Comparison of ENCODE assay signal across 8 cellular contexts in genomic region chr17:1109606-1110523, GRCh38.
DNase-seq lines count a peak whose midpoint lies in the region; ATAC-seq and TF ChIP-seq lines count a peak whose summit lies in the region.

No MANE protein-coding gene starts in this region.

- DNase-seq in activated CD8-positive, alpha-beta memory T cell treated with anti-CD3 and anti-CD28 coated beads for 48 hours (ENCODE audit: low read depth in 2 of 3, low spot score in 2 of 3), result peak in 2 of 3 experiments; percentile 22 to 40
- DNase-seq in activated CD8-positive, alpha-beta memory T cell treated with anti-CD3 and anti-CD28 coated beads for 24 hours, result no peak
- DNase-seq in NB4 (ENCODE audit: low read depth) (peak; percentile 69), iPS-NIHi11 (ENCODE audit: low spot score) (peak; percentile 75)
- no peak for DNase-seq in activated naive CD8-positive, alpha-beta T cell treated with anti-CD3 and anti-CD28 coated beads, Interleukin-2, amount 50 U/mL, for 24 hours
- DNase-seq in stimulated activated CD4-positive, alpha-beta T cell treated with anti-CD3 and anti-CD28 coated beads, Interleukin-15, amount 100 ng/mL, for 1 hour (ENCODE audit: low read depth in 1 of 2, low spot score in 1 of 2), result peak; percentile 12 to 29

- peak; percentile 20 for ATAC-seq in activated naive CD8-positive, alpha-beta T cell treated with anti-CD3 and anti-CD28 coated beads, Interleukin-2, amount 50 U/mL, for 24 hours
- ATAC-seq in GM21786 (IDR thresholded peaks at IDR 0.05; ENCODE audit: unreplicated experiment) (no peak), GM18519 (IDR thresholded peaks at IDR 0.05; ENCODE audit: low FRiP score, unreplicated experiment) (no peak)

- no peak for TF ChIP-seq CTCF in NB4 (IDR thresholded peaks at IDR 0.05; ENCODE audit: low read depth, low read length)

- H3K4me3 ChIP-seq in NB4 (ENCODE audit: low read depth, low read length), result peak overlapping the region; percentile 44

- no peaks in the 10 kb centered on the region for H3K27me3 Mint-ChIP-seq in activated naive CD8-positive, alpha-beta T cell treated with anti-CD3 and anti-CD28 coated beads, Interleukin-2, amount 50 U/mL, for 24 hours

- H3K4me1 Mint-ChIP-seq in activated naive CD8-positive, alpha-beta T cell treated with anti-CD3 and anti-CD28 coated beads, Interleukin-2, amount 50 U/mL, for 24 hours, result peaks cover 42% of the 10 kb centered on the region

- H3K27ac Mint-ChIP-seq in activated naive CD8-positive, alpha-beta T cell treated with anti-CD3 and anti-CD28 coated beads, Interleukin-2, amount 50 U/mL, for 24 hours, result peak overlapping the region; percentile 65

- no peak for TF ChIP-seq POLR2A in NB4 (IDR thresholded peaks at IDR 0.05; ENCODE audit: extremely low read depth, insufficient read length)

- H3K36me3 Mint-ChIP-seq in activated naive CD8-positive, alpha-beta T cell treated with anti-CD3 and anti-CD28 coated beads, Interleukin-2, amount 50 U/mL, for 24 hours (ENCODE audit: low read depth), result no peaks in the 10 kb centered on the region

- peak overlapping the region; percentile 60 for H3K4me3 Mint-ChIP-seq in activated naive CD8-positive, alpha-beta T cell treated with anti-CD3 and anti-CD28 coated beads, Interleukin-2, amount 50 U/mL, for 24 hours

- no peaks in the 10 kb centered on the region for H3K9me3 Mint-ChIP-seq in activated naive CD8-positive, alpha-beta T cell treated with anti-CD3 and anti-CD28 coated beads, Interleukin-2, amount 50 U/mL, for 24 hours

Comparison
In these comparisons a context has a peak if more than half of its experiments do, and no peak if none do; other contexts are left out.
1. DNase-seq: peak in activated CD8-positive, alpha-beta memory T cell treated with anti-CD3 and anti-CD28 coated beads for 48 hours (2 of 3), NB4 (single experiment), iPS-NIHi11 (single experiment) and stimulated activated CD4-positive, alpha-beta T cell treated with anti-CD3 and anti-CD28 coated beads, Interleukin-15, amount 100 ng/mL, for 1 hour (2 of 2); none in activated CD8-positive, alpha-beta memory T cell treated with anti-CD3 and anti-CD28 coated beads for 24 hours (single experiment) and activated naive CD8-positive, alpha-beta T cell treated with anti-CD3 and anti-CD28 coated beads, Interleukin-2, amount 50 U/mL, for 24 hours (single experiment).